16 cellular contexts compared by ENCODE assay signal in genomic region chr3:127714866-127715265, GRCh38. TPM values are rescaled to one million over a fixed set of nuclear protein-coding genes. Genes with fewer than 3 reads are reported as not detected.
DNase-seq lines count a peak whose midpoint lies in the region; TF ChIP-seq lines count a peak whose summit lies in the region.
"Had no signal": no experiment of that assay in that cellular context is flagged by ENCODE, and none has a peak within 500 bp of the region (broad histone marks: within the 10 kb centered on the region; RNA-seq: fewer than 3 reads in every experiment).

No MANE protein-coding gene starts in this region.

- no peak overlapping the region for H3K4me2 ChIP-seq in Karpas-422 (ENCODE audit: low read depth, low read length, poor library complexity, severe bottlenecking)
- H3K4me2 ChIP-seq in mesenchymal stem cell (ENCODE audit: low read length, poor library complexity, severe bottlenecking): no peak overlapping the region

- intact Hi-C loops in sigmoid colon (cut with DNase I): loop anchor here (5.0 kb wide), 1 partner anchor 37 kb away; no protein-coding TSS in a partner anchor

- H3K4me1 ChIP-seq in Karpas-422 (ENCODE audit: low read length) (peaks cover 55% of the 10 kb centered on the region), right atrium auricular region (peaks cover 0 to 92% of the 10 kb centered on the region in 2 donors), sigmoid colon (peaks cover 0 to 54% (median 32%) of the 10 kb centered on the region in 4 donors), mesenchymal stem cell (ENCODE audit: control insufficient read depth, insufficient read depth, low read depth, low read length) (peaks cover 22% of the 10 kb centered on the region)
- H3K4me1 ChIP-seq: Caco-2 had no signal

- no peaks in the 10 kb centered on the region for H4K20me1 ChIP-seq in Karpas-422 (ENCODE audit: insufficient read depth, low read depth, low read length)

- H2BK15ac ChIP-seq in mesenchymal stem cell (ENCODE audit: low read depth, poor library complexity, severe bottlenecking): no peak overlapping the region

- no peak overlapping the region for H2BK12ac ChIP-seq in mesenchymal stem cell (ENCODE audit: low read length in 2 of 2)

- no peak overlapping the region for H4K91ac ChIP-seq in mesenchymal stem cell (ENCODE audit: low read length)

- H3K27ac ChIP-seq in Karpas-422 (ENCODE audit: low read length) (peak overlapping the region; percentile 82), right atrium auricular region (peak overlapping the region; percentile 56 to 78), sigmoid colon (peak overlapping the region in 3 of 4 donors; percentile 1 to 23 (median 2)), mesenchymal stem cell (ENCODE audit: low read length, poor library complexity, severe bottlenecking) (no peak overlapping the region)
- H3K27ac ChIP-seq: C4-2B, GM23248 had no signal

- H3K27me3 ChIP-seq in Karpas-422 (ENCODE audit: low read length) (no peaks in the 10 kb centered on the region), right atrium auricular region (no peaks in the 10 kb centered on the region), sigmoid colon (no peaks in the 10 kb centered on the region), mesenchymal stem cell (ENCODE audit: control insufficient read depth in 1 of 2, insufficient read depth in 1 of 2, low read length in 2 of 2) (no peaks in the 10 kb centered on the region)
- H3K27me3 ChIP-seq: Peyer's patch had no signal

- no peak overlapping the region for H2BK5ac ChIP-seq in mesenchymal stem cell (ENCODE audit: low read depth, low read length, poor library complexity, severe bottlenecking)

- DNase-seq in NCI-H1092 treated with DMSO at 0.1 percent for 48 hours (lab: John Stamatoyannopoulos, UW) (peak; percentile 36), NCI-H1092 (lab: John Stamatoyannopoulos, UW) (no peak), Karpas-422 (no peak), right atrium auricular region (ENCODE audit: low spot score) (no peak), sigmoid colon (no peak), T1000 (lab: John Stamatoyannopoulos, UW) (no peak), AG08396 (ENCODE audit: low spot score) (no peak), mesenchymal stem cell (no peak)
- DNase-seq: 8988T, Caco-2, GM23248, Kasumi-1, NCI-H446, NCI-H748 treated with DMSO at 0.1 percent for 48 hours had no signal

- whole genome bisulfite sequencing in sigmoid colon, 2 donors: 95 to 97% methylated on average over 5 of the region's 5 CpGs
- WGBS in mesenchymal stem cell: 96% methylated on average over 5 of the region's 5 CpGs

- H3K9ac ChIP-seq in Karpas-422 (ENCODE audit: low read length): peak overlapping the region; percentile 35
- no peak overlapping the region for H3K9ac ChIP-seq in mesenchymal stem cell (ENCODE audit: low read length)
- H3K9ac ChIP-seq: GM23248 had no signal

- H3K9me3 ChIP-seq in Karpas-422 (ENCODE audit: low read length): no peaks in the 10 kb centered on the region
- H3K9me3 ChIP-seq in right atrium auricular region: no peaks in the 10 kb centered on the region
- H3K9me3 ChIP-seq in sigmoid colon: no peaks in the 10 kb centered on the region
- no peaks in the 10 kb centered on the region for H3K9me3 ChIP-seq in mesenchymal stem cell (ENCODE audit: control insufficient read depth, low read length)
- H3K9me3 ChIP-seq: Caco-2, Peyer's patch had no signal

- H4K8ac ChIP-seq in mesenchymal stem cell (ENCODE audit: low read length): no peak overlapping the region

- peaks cover 61% of the 10 kb centered on the region for H3K79me2 ChIP-seq in Karpas-422 (ENCODE audit: low read length)

- peaks cover 50% of the 10 kb centered on the region for H3K79me1 ChIP-seq in mesenchymal stem cell (replicated peaks; ENCODE audit: low read length, poor library complexity, severe bottlenecking)

- no peak overlapping the region for H3K14ac ChIP-seq in mesenchymal stem cell (ENCODE audit: low read length in 2 of 2)

- no peak overlapping the region for H3K4ac ChIP-seq in mesenchymal stem cell (ENCODE audit: low read depth in 1 of 2, low read length in 2 of 2)

- H2AFZ ChIP-seq in Karpas-422 (ENCODE audit: low read length): no peak overlapping the region
- no peak overlapping the region for H2AFZ ChIP-seq in mesenchymal stem cell (ENCODE audit: low read depth, low read length)
- H2AFZ ChIP-seq: GM23248 had no signal

- no peak overlapping the region for H3K23ac ChIP-seq in mesenchymal stem cell (ENCODE audit: low read length in 2 of 2)

- H2BK120ac ChIP-seq in mesenchymal stem cell (ENCODE audit: low read depth, low read length): no peak overlapping the region

- H2AK5ac ChIP-seq in mesenchymal stem cell (ENCODE audit: low read length, severe bottlenecking): no peak overlapping the region

- H3K4me3 ChIP-seq in Karpas-422 (ENCODE audit: low read length): no peak overlapping the region
- no peak overlapping the region for H3K4me3 ChIP-seq in right atrium auricular region
- no peak overlapping the region for H3K4me3 ChIP-seq in sigmoid colon
- no peak overlapping the region for H3K4me3 ChIP-seq in mesenchymal stem cell (ENCODE audit: insufficient read depth in 1 of 2, low read depth in 1 of 2, low read length in 2 of 2)
- H3K4me3 ChIP-seq: GM23248, Peyer's patch had no signal

- peaks cover 52% of the 10 kb centered on the region for H3K36me3 ChIP-seq in Karpas-422 (ENCODE audit: insufficient read depth, low read length)
- H3K36me3 ChIP-seq in right atrium auricular region: peaks cover 7% of the 10 kb centered on the region
- peaks cover 0 to under 1% (median 0%) of the 10 kb centered on the region in 4 donors for H3K36me3 ChIP-seq in sigmoid colon
- peaks cover 63 to 79% of the 10 kb centered on the region in 2 experiments for H3K36me3 ChIP-seq in mesenchymal stem cell (ENCODE audit: control insufficient read depth in 1 of 2, insufficient read depth in 2 of 2, low read depth in 1 of 2, low read length in 2 of 2)

- no peak for TF ChIP-seq POLR2A in sigmoid colon (IDR thresholded peaks at IDR 0.05)

- TF ChIP-seq EP300 in sigmoid colon (IDR thresholded peaks at IDR 0.05): no peak

- no peaks in the 10 kb centered on the region for H3K9me2 ChIP-seq in Karpas-422 (replicated peaks; ENCODE audit: insufficient read depth, low read length)

- TF ChIP-seq CTCF in right atrium auricular region (IDR thresholded peaks at IDR 0.05) (no peak), sigmoid colon (IDR thresholded peaks at IDR 0.05) (no peak)

- H3K18ac ChIP-seq in mesenchymal stem cell (ENCODE audit: low read depth in 1 of 2, low read length in 2 of 2): no peak overlapping the region

RNA-seq across cellular contexts. Expression of gene ABTB1, which starts 42.1 kb away (rescaled TPM):
- total RNA-seq in Karpas-422 (2014; rRNA removed; shearing (Covaris generic); ENCODE audit: low replicate concordance): 20.1 and 25.5 TPM in 2 replicates
- total RNA-seq in right atrium auricular region: 10 to 100 TPM; 14.9 to 16.9 TPM
- total RNA-seq in sigmoid colon: 10 to 100 TPM; 33.5 to 75.3 (median 49.1) TPM
- polyA plus RNA-seq in sigmoid colon: 10 to 100 TPM; 18.0 to 36.5 (median 24.6) TPM
- polyA plus RNA-seq in mesenchymal stem cell (2013, experiment 1 of 2): 6.8 TPM
- polyA plus RNA-seq in mesenchymal stem cell (2013, experiment 2 of 2): 6.6 TPM
